ENCODE assay signal across 16 cellular contexts in the genomic region with DNA sequence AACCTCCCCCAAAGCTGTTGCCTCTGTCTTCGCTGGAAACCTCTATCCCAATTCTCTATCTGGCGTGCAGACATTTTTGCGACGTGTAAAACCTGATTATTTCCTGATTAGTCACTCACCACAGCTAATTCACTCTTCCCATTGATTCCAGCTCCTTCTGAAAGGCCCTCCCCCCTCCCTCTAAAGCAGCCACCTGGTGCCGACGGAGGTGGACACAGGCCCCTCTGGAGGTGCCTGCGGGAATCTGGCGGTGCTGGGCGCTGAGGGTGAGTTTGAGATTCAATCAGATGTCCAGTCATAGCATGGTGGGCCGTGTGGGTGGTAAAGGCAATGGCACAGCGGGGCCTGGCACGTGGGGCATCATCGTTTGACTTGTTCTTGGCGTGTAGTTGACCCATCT.
DNase-seq lines count a peak whose midpoint lies in the region; TF ChIP-seq lines count a peak whose summit lies in the region.
"Had no signal": no experiment of that assay in that cellular context is flagged by ENCODE, and none has a peak within 500 bp of the region (broad histone marks: within the 10 kb centered on the region; RNA-seq: fewer than 3 reads in every experiment).

No MANE protein-coding gene starts in this region.

- H3K14ac ChIP-seq in neuronal stem cell (ENCODE audit: low read length): no peak overlapping the region

- H3K79me1 ChIP-seq in neuronal stem cell (ENCODE audit: low read depth, low read length): no peaks in the 10 kb centered on the region

- no peaks in the 10 kb centered on the region for H3K79me2 ChIP-seq in mammary epithelial cell (ENCODE audit: insufficient read depth, low read length)

- BruUV-seq in mammary epithelial cell (replicated peaks; lab: Mats Ljungman, UMichigan) (no TSS peak), A673 (replicated peaks; lab: Mats Ljungman, UMichigan) (no TSS peak)

- H3K27me3 ChIP-seq in MG63: peaks cover 8% of the 10 kb centered on the region
- peaks cover 10% of the 10 kb centered on the region for H3K27me3 ChIP-seq in mammary epithelial cell (ENCODE audit: insufficient read depth, low read length)
- H3K27me3 ChIP-seq in neuronal stem cell (ENCODE audit: control insufficient read depth in 3 of 3, insufficient read depth in 3 of 3, low read depth in 1 of 3, low read length in 3 of 3): peaks cover 0 to 26% (median 0%) of the 10 kb centered on the region in 3 experiments
- peaks cover 80% of the 10 kb centered on the region for H3K27me3 ChIP-seq in A673 (replicated peaks; ENCODE audit: insufficient read depth, low read depth, low read length, poor library complexity)

- H3K4me1 ChIP-seq in mammary epithelial cell (ENCODE audit: insufficient read depth, low read length) (peaks cover 5% of the 10 kb centered on the region), neuronal stem cell (ENCODE audit: control insufficient read depth in 2 of 2, insufficient read depth in 1 of 2, low read depth in 1 of 2, low read length in 2 of 2) (peaks cover 0 to 2% of the 10 kb centered on the region in 2 donors), A673 (ENCODE audit: insufficient read depth, low read length, poor library complexity, severe bottlenecking) (peaks cover 15% of the 10 kb centered on the region)
- H3K4me1 ChIP-seq: psoas muscle had no signal

- no peak overlapping the region for H2BK5ac ChIP-seq in neuronal stem cell (ENCODE audit: low read length)

- peak overlapping the region; percentile 27 for H3K18ac ChIP-seq in neuronal stem cell (ENCODE audit: low read length)

- H3K36me3 ChIP-seq in MG63 (no peaks in the 10 kb centered on the region), mammary epithelial cell (ENCODE audit: insufficient read depth, low read length) (no peaks in the 10 kb centered on the region), neuronal stem cell (replicated peaks in 1 of 2; ENCODE audit: control insufficient read depth in 2 of 2, insufficient read depth in 2 of 2, low read length in 2 of 2) (no peaks in the 10 kb centered on the region), A673 (ENCODE audit: insufficient read depth, low read length, poor library complexity, severe bottlenecking) (no peaks in the 10 kb centered on the region)
- H3K36me3 ChIP-seq: thoracic aorta had no signal

- no peak overlapping the region for H2BK12ac ChIP-seq in neuronal stem cell (ENCODE audit: low read length)

- H2AK5ac ChIP-seq in neuronal stem cell (ENCODE audit: low read depth, low read length): peak overlapping the region; percentile 47

- POLR2A ChIA-PET in A673 (lab: Charles Lee; ENCODE audit: low non-redundant PET): no interaction called here

- H2BK15ac ChIP-seq in neuronal stem cell (ENCODE audit: low read length): peak overlapping the region; percentile 31

- intact Hi-C loops in mammary epithelial cell (cut with micrococcal nuclease) (no loop called here), A673 (cut with micrococcal nuclease; ENCODE audit: unreplicated experiment) (no loop called here)

- dilution Hi-C loops in mammary epithelial cell (cut with HindIII; ENCODE audit: low sequenced_read_pairs): no loop called here

- in situ Hi-C loops in mammary epithelial cell (cut with MboI; ENCODE audit: low sequenced_read_pairs in 2 of 2): no loop called here

- no peaks in the 10 kb centered on the region for H3K9me3 ChIP-seq in MG63
- H3K9me3 ChIP-seq in mammary epithelial cell (replicated peaks; ENCODE audit: insufficient read depth, low read length): no peaks in the 10 kb centered on the region
- no peaks in the 10 kb centered on the region for H3K9me3 ChIP-seq in neuronal stem cell (replicated peaks in 1 of 2; ENCODE audit: control insufficient read depth in 2 of 2, insufficient read depth in 1 of 2, low read depth in 1 of 2, low read length in 2 of 2)
- H3K9me3 ChIP-seq in A673 (ENCODE audit: low read depth, low read length, poor library complexity, severe bottlenecking): no peaks in the 10 kb centered on the region
- H3K9me3 ChIP-seq: psoas muscle, thoracic aorta had no signal

- no peak overlapping the region for H3K23ac ChIP-seq in neuronal stem cell (ENCODE audit: low read depth, low read length, poor library complexity)

- H2AFZ ChIP-seq in mammary epithelial cell (ENCODE audit: low read depth, low read length) (peak overlapping the region; percentile 17), neuronal stem cell (ENCODE audit: low read length) (no peak overlapping the region)

- no peaks in the 10 kb centered on the region for H4K20me1 ChIP-seq in mammary epithelial cell (ENCODE audit: insufficient read depth, low read length)

- TF ChIP-seq CTCF in mammary epithelial cell (conservative IDR thresholded peaks at IDR 0.05 in 1 of 2, IDR thresholded peaks at IDR 0.05 in 1 of 2; ENCODE audit: extremely low read depth in 1 of 2, insufficient read depth in 1 of 2, low read depth in 1 of 2, low read length in 2 of 2) (no peak), A673 (conservative IDR thresholded peaks at IDR 0.05; ENCODE audit: low read depth, low read length) (no peak)

- H3K4me3 ChIP-seq in MG63 (no peak overlapping the region), mammary epithelial cell (replicated peaks in 1 of 3; ENCODE audit: insufficient read depth in 1 of 3, low read depth in 2 of 3, low read length in 3 of 3) (no peak overlapping the region), neuronal stem cell (ENCODE audit: low read length in 2 of 2) (no peak overlapping the region), A673 (ENCODE audit: low read depth, low read length, poor library complexity, severe bottlenecking) (no peak overlapping the region)
- H3K4me3 ChIP-seq: psoas muscle, thoracic aorta had no signal

- DNase-seq in GM03348 (ENCODE audit: low spot score): peak; percentile 69
- DNase-seq in MG63: peak; percentile 80
- DNase-seq in mammary epithelial cell: peak; percentile 74
- DNase-seq in neuronal stem cell (ENCODE audit: low spot score): no peak
- no peak for DNase-seq in AML-193 (lab: John Stamatoyannopoulos, UW)
- DNase-seq in superior temporal gyrus (ENCODE audit: extremely low spot score): no peak
- no peak for DNase-seq in GM19238 (ENCODE audit: insufficient read length, low spot score)
- DNase-seq in A673 (ENCODE audit: low spot score): no peak
- DNase-seq: activated CD8-positive, alpha-beta memory T cell treated with anti-CD3 and anti-CD28 coated beads for 24 hours; activated gamma-delta T cell; CD4-positive, CD25-positive, alpha-beta regulatory T cell; GF-D8; left ventricle myocardium superior; naive B cell; psoas muscle had no signal

- no peak overlapping the region for H4K8ac ChIP-seq in neuronal stem cell (ENCODE audit: low read depth, low read length)

- no peak overlapping the region for H4K91ac ChIP-seq in neuronal stem cell (ENCODE audit: low read depth, low read length, poor library complexity)

- no peak overlapping the region for H2BK120ac ChIP-seq in neuronal stem cell (ENCODE audit: low read depth, low read length)

- no peak overlapping the region for H3K4ac ChIP-seq in neuronal stem cell (ENCODE audit: low read length)

- H3K27ac ChIP-seq in mammary epithelial cell (ENCODE audit: insufficient read depth, low read depth, low read length): no peak overlapping the region
- H3K27ac ChIP-seq in neuronal stem cell (replicated peaks; ENCODE audit: low read length): no peak overlapping the region
- no peak overlapping the region for H3K27ac ChIP-seq in A673 (ENCODE audit: low read depth, low read length, poor library complexity, severe bottlenecking)
- H3K27ac ChIP-seq: psoas muscle, thoracic aorta had no signal

- H3K9ac ChIP-seq in mammary epithelial cell (ENCODE audit: insufficient read depth, low read length) (no peak overlapping the region), neuronal stem cell (ENCODE audit: low read depth, low read length, poor library complexity) (no peak overlapping the region)

- peak overlapping the region; percentile 3 for H3K4me2 ChIP-seq in mammary epithelial cell (ENCODE audit: insufficient read depth, low read depth, low read length)
- H3K4me2 ChIP-seq in neuronal stem cell (ENCODE audit: insufficient read depth, low read length, poor library complexity, severe bottlenecking): no peak overlapping the region

- CTCF ChIA-PET in mammary epithelial cell (lab: Charles Lee; ENCODE audit: low non-redundant PET) (interaction anchor here (0.5 kb wide), 1 partner anchor 27 kb away, joined by 3 read pairs; no protein-coding TSS in a partner anchor), A673 (lab: Charles Lee) (no interaction called here)

- 43% methylated on average over 14 of the region's 14 CpGs for WGBS in mammary epithelial cell (ENCODE audit: low coverage, missing lambda C conversion rate)
- no CpG with 5 or more reads among the region's 14 CpGs for WGBS in neuronal stem cell (ENCODE audit: extremely low coverage in 2 of 2, insufficient read length in 2 of 2, insufficient replicate concordance in 1 of 2), 2 donors

Comparison
In these comparisons a context has a peak if more than half of its experiments do, and no peak if none do; other contexts are left out.
1. DNase-seq: peak in GM03348 (single experiment), MG63 (single experiment) and mammary epithelial cell (single experiment); none in neuronal stem cell (single experiment), AML-193 (0 of 2), superior temporal gyrus (single experiment), GM19238 (single experiment) and A673 (single experiment).